Comparison of ENCODE assay signal across 1 cellular context in genomic region chr9:115198018-115198417, GRCh38.
TF ChIP-seq lines count a peak whose summit lies in the region.

No MANE protein-coding gene starts in this region.

TF ChIP-seq in HCT116, 20 proteins besides CTCF, POLR2A, EP300 and RAD21 (continued from another document):
- TF ChIP-seq REST (IDR thresholded peaks at IDR 0.05; ENCODE audit: low read depth) (no peak), EZH2 (IDR thresholded peaks at IDR 0.05) (no peak), POLR2AphosphoS5 (IDR thresholded peaks at IDR 0.05; ENCODE audit: low read depth, low read length) (no peak), SIN3A (IDR thresholded peaks at IDR 0.05; ENCODE audit: low read depth) (no peak)
